10 cellular contexts compared by ENCODE assay signal in genomic region chr10:69338547-69339450, GRCh38.
DNase-seq lines count a peak whose midpoint lies in the region; ATAC-seq, FAIRE-seq and TF ChIP-seq lines count a peak whose summit lies in the region.
"Had no signal": no experiment of that assay in that cellular context is flagged by ENCODE, and none has a peak within 500 bp of the region (broad histone marks: within the 10 kb centered on the region; RNA-seq: fewer than 3 reads in every experiment).

No MANE protein-coding gene starts in this region.

- H3K18ac ChIP-seq in H9 (ENCODE audit: insufficient read length, low read depth, low read length) = no peak overlapping the region

- no peak overlapping the region for H2AFZ ChIP-seq in H9 (ENCODE audit: low read length)

- no peak for FAIRE-seq in GM12891 (lab: Jason Lieb, UNC)
- FAIRE-seq: H54 had no signal

- no peak overlapping the region for H3K4me3 ChIP-seq in fibroblast of the aortic adventitia (ENCODE audit: low read depth, low read length)
- peak overlapping the region; percentile 12 for H3K4me3 ChIP-seq in skeletal muscle satellite cell (ENCODE audit: low read length)

- H2BK120ac ChIP-seq in H9 (ENCODE audit: low read depth, low read length, poor library complexity, severe bottlenecking) = no peak overlapping the region

- H3T11ph ChIP-seq in H9 (ENCODE audit: low read length) = no peak overlapping the region

- POLR2A ChIA-PET in T-cell (lab: Charles Lee) = interaction anchor here in 1 of 2 donors (1.2 kb wide), 1 partner anchor 11 kb away, joined by 3 read pairs; no protein-coding TSS in a partner anchor

- no peak overlapping the region for H2AK5ac ChIP-seq in H9 (ENCODE audit: insufficient read length, low read length)

- no peaks in the 10 kb centered on the region for H4K20me1 ChIP-seq in H9 (ENCODE audit: control insufficient read depth, insufficient read depth, insufficient read length)

- WGBS in H9 (ENCODE audit: extremely low coverage, insufficient read length, low lambda C conversion rate) = no CpG with 5 or more reads among the region's 9 CpGs

- no peak overlapping the region for H2BK15ac ChIP-seq in H9 (ENCODE audit: low read depth, low read length)

- H3K27ac Mint-ChIP-seq in H9 = peak overlapping the region; percentile 23 to 96 (median 54)
- H3K27ac Mint-ChIP-seq in T-cell = peak overlapping the region; percentile 0 to 65

- H4K5ac ChIP-seq in H9 (ENCODE audit: insufficient read length, low read depth, low read length) = no peak overlapping the region

- in situ Hi-C loops in GM13976 (cut with MboI; ENCODE audit: low sequenced_read_pairs, unreplicated experiment) = no loop called here

- DNase-seq in H9 = no peak
- DNase-seq in T-cell = no peak
- peak; percentile 64 for DNase-seq in fibroblast of the aortic adventitia (ENCODE audit: low read depth)
- DNase-seq in GM13976 (ENCODE audit: low spot score) = no peak
- DNase-seq in GM12891 (ENCODE audit: insufficient read length, low spot score) = no peak
- DNase-seq in C1 segment of cervical spinal cord (lab: John Stamatoyannopoulos, UW) = no peak
- DNase-seq: KBM-7 had no signal

- H3K23ac ChIP-seq in H9 (ENCODE audit: insufficient read length, low read depth, low read length) = no peak overlapping the region

- H3K9me3 Mint-ChIP-seq in H9 = no peaks in the 10 kb centered on the region
- no peaks in the 10 kb centered on the region for H3K9me3 Mint-ChIP-seq in T-cell

- CTCF ChIA-PET in T-cell (lab: Charles Lee) = interaction anchor here in 1 of 2 donors (0.6 kb wide), 1 partner anchor 73 kb away, joined by 3 read pairs; no protein-coding TSS in a partner anchor

- no peak for TF ChIP-seq CTCF in H9 (conservative IDR thresholded peaks at IDR 0.05)
- TF ChIP-seq CTCF in fibroblast of the aortic adventitia (IDR thresholded peaks at IDR 0.05; ENCODE audit: insufficient read depth, low read length) = no peak
- TF ChIP-seq CTCF in GM13976 (IDR thresholded peaks at IDR 0.05; ENCODE audit: borderline replicate concordance, control extremely low read depth, extremely low read depth, insufficient read depth, missing control alignments) = no peak

- H3K36me3 Mint-ChIP-seq in H9 (ENCODE audit: insufficient read depth in 1 of 3, low read depth in 3 of 3) = peaks cover 6 to 15% (median 9%) of the 10 kb centered on the region in 3 experiments
- H3K36me3 Mint-ChIP-seq in T-cell = peaks cover 7% of the 10 kb centered on the region

- H3K9me3 ChIP-seq in H9 (ENCODE audit: control insufficient read depth, low read depth, low read length) (no peaks in the 10 kb centered on the region), skeletal muscle satellite cell (replicated peaks; ENCODE audit: low read length) (no peaks in the 10 kb centered on the region)

- no peak overlapping the region for H3K27ac ChIP-seq in H9 (ENCODE audit: insufficient read length, low read depth, low read length)

- H3K9ac ChIP-seq in H9 (ENCODE audit: extremely low read depth, insufficient read length, low read length) (no peak overlapping the region), skeletal muscle satellite cell (ENCODE audit: low read depth, low read length) (peak overlapping the region; percentile 41)

- H3K4me3 Mint-ChIP-seq in H9 = peak overlapping the region in 1 of 2 experiments; percentile 33; a peak in 1 of 5 replicates
- H3K4me3 Mint-ChIP-seq in T-cell = peak overlapping the region in 1 of 3 donors; percentile 6

- H3K27me3 ChIP-seq in H9 (ENCODE audit: insufficient read depth, low read length) = no peaks in the 10 kb centered on the region
- H3K27me3 ChIP-seq in skeletal muscle satellite cell (ENCODE audit: control insufficient read depth, insufficient read depth, low read length) = no peaks in the 10 kb centered on the region

- no peaks in the 10 kb centered on the region for H3K23me2 ChIP-seq in H9 (ENCODE audit: insufficient read length, low read depth, low read length, poor library complexity, severe bottlenecking)

- H3K4me2 ChIP-seq in H9 (ENCODE audit: insufficient read depth, insufficient read length, low read length) (no peak overlapping the region), skeletal muscle satellite cell (ENCODE audit: low read length) (peak overlapping the region; percentile 73)

- H3K4ac ChIP-seq in H9 (ENCODE audit: low read depth, low read length) = no peak overlapping the region

- no peak overlapping the region for H2BK5ac ChIP-seq in H9 (ENCODE audit: insufficient read length, low read length)

- H3K79me2 ChIP-seq in H9 (ENCODE audit: insufficient read depth, low read length) = peaks cover 62% of the 10 kb centered on the region; the same call in 1 of the 2 replicates

- H3K36me3 ChIP-seq in skeletal muscle satellite cell (ENCODE audit: insufficient read depth, low read length) = peaks cover 7% of the 10 kb centered on the region

- peaks cover 53% of the 10 kb centered on the region in 2 experiments for H3K4me1 Mint-ChIP-seq in H9
- H3K4me1 Mint-ChIP-seq in T-cell = peaks cover 80 to 82% (median 81%) of the 10 kb centered on the region in 3 donors

- no peak overlapping the region for H3K56ac ChIP-seq in H9 (ENCODE audit: insufficient read length, low read depth, low read length)

- H4K8ac ChIP-seq in H9 (replicated peaks; ENCODE audit: insufficient read length, low read depth, low read length) = peak overlapping the region; percentile 24

- H3K14ac ChIP-seq in H9 (ENCODE audit: insufficient read depth, low read length) = 0 out of 2 replicates have a peak overlapping the region, but pooled peaks have one; percentile 21

- no peaks in the 10 kb centered on the region; the same call in 1 of the 2 replicates for H3K27me3 Mint-ChIP-seq in H9 (ENCODE audit: low read depth)
- H3K27me3 Mint-ChIP-seq in T-cell = no peaks in the 10 kb centered on the region

- no peak overlapping the region for H2BK20ac ChIP-seq in H9 (ENCODE audit: low read depth, low read length, poor library complexity, severe bottlenecking)

- no peak overlapping the region for H4K91ac ChIP-seq in H9 (ENCODE audit: insufficient read length, low read depth, low read length)

- no peak overlapping the region for H2BK12ac ChIP-seq in H9 (ENCODE audit: insufficient read length, low read depth, low read length)

- H3K4me1 ChIP-seq in H9 (ENCODE audit: insufficient read depth, low read length) (peaks cover 23% of the 10 kb centered on the region; the same call in 1 of the 2 replicates), skeletal muscle satellite cell (ENCODE audit: control insufficient read depth, insufficient read depth, low read length) (peaks cover 48% of the 10 kb centered on the region)

- no peak for TF ChIP-seq POLR2A in GM12891 (IDR thresholded peaks at IDR 0.05; ENCODE audit: low read depth, low read length)

- ATAC-seq in T-cell (replicated peaks in 1 of 4) (no peak), HG03108 (IDR thresholded peaks at IDR 0.05; ENCODE audit: unreplicated experiment) (no peak)

- peaks cover 7% of the 10 kb centered on the region for H3K79me1 ChIP-seq in H9 (ENCODE audit: insufficient read depth, low read depth, low read length, poor library complexity, severe bottlenecking)

TF ChIP-seq in GM12891, 5 proteins besides CTCF, POLR2A, EP300 and RAD21:
- TF ChIP-seq POLR2AphosphoS5 (IDR thresholded peaks at IDR 0.05; ENCODE audit: low read depth, low read length) (no peak), SPI1 (IDR thresholded peaks at IDR 0.05; ENCODE audit: low read depth, low read length) (no peak), POU2F2 (IDR thresholded peaks at IDR 0.05; ENCODE audit: low read depth, low read length) (no peak), PAX5 (IDR thresholded peaks at IDR 0.05; ENCODE audit: insufficient read depth, low read length, severe bottlenecking) (no peak), TAF1 (IDR thresholded peaks at IDR 0.05; ENCODE audit: low read depth, low read length) (no peak)
